In genomic region chrX:7088968-7089615, GRCh38 we compare ENCODE assay signal across 1 cellular context.
TF ChIP-seq lines count a peak whose summit lies in the region.

No MANE protein-coding gene starts in this region.

TF ChIP-seq in SK-N-SH treated with all-trans-retinoic acid at 6 μM for 48 hours, 23 proteins besides CTCF, POLR2A, EP300 and RAD21 (continued from another document):
- TF ChIP-seq, protein P1, sequence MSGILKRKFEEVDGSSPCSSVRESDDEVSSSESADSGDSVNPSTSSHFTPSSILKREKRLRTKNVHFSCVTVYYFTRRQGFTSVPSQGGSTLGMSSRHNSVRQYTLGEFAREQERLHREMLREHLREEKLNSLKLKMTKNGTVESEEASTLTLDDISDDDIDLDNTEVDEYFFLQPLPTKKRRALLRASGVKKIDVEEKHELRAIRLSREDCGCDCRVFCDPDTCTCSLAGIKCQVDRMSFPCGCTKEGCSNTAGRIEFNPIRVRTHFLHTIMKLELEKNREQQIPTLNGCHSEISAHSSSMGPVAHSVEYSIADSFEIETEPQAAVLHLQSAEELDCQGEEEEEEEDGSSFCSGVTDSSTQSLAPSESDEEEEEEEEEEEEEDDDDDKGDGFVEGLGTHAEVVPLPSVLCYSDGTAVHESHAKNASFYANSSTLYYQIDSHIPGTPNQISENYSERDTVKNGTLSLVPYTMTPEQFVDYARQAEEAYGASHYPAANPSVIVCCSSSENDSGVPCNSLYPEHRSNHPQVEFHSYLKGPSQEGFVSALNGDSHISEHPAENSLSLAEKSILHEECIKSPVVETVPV (CRISPR knock-in tag; IDR thresholded peaks at IDR 0.05), result no peak
- TF ChIP-seq ZFP30 (CRISPR knock-in tag; IDR thresholded peaks at IDR 0.05), result no peak
- TF ChIP-seq ARNTL (CRISPR knock-in tag; IDR thresholded peaks at IDR 0.05; ENCODE audit: borderline replicate concordance, low read depth), result no peak
- no peak for TF ChIP-seq TCF4 (CRISPR knock-in tag; IDR thresholded peaks at IDR 0.05; ENCODE audit: borderline replicate concordance)
- no peak for TF ChIP-seq BACH2 (CRISPR knock-in tag; IDR thresholded peaks at IDR 0.05; ENCODE audit: borderline replicate concordance)
- TF ChIP-seq RARB (CRISPR knock-in tag; IDR thresholded peaks at IDR 0.05), result no peak
- TF ChIP-seq, protein P2, sequence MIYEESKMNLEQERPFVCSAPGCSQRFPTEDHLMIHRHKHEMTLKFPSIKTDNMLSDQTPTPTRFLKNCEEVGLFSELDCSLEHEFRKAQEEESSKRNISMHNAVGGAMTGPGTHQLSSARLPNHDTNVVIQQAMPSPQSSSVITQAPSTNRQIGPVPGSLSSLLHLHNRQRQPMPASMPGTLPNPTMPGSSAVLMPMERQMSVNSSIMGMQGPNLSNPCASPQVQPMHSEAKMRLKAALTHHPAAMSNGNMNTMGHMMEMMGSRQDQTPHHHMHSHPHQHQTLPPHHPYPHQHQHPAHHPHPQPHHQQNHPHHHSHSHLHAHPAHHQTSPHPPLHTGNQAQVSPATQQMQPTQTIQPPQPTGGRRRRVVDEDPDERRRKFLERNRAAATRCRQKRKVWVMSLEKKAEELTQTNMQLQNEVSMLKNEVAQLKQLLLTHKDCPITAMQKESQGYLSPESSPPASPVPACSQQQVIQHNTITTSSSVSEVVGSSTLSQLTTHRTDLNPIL (CRISPR knock-in tag; IDR thresholded peaks at IDR 0.05; ENCODE audit: low read depth), result no peak
